Comparison of ENCODE assay signal across 23 cellular contexts in genomic region chr1:99069146-99069545, GRCh38.
"Had no signal": no experiment of that assay in that cellular context is flagged by ENCODE, and none has a peak within 500 bp of the region (broad histone marks: within the 10 kb centered on the region; RNA-seq: fewer than 3 reads in every experiment).

No MANE protein-coding gene starts in this region.

- H3K36me3 ChIP-seq: brain microvascular endothelial cell, cardiac muscle cell had no signal

- H3K27me3 ChIP-seq: brain microvascular endothelial cell, cardiac muscle cell had no signal

- ATAC-seq: activated T-cell treated with anti-CD3 and anti-CD28 coated beads, Interleukin-2, amount 50 U/mL, for 4 hours; T-cell had no signal

- H3K27me3 Mint-ChIP-seq: activated naive CD8-positive, alpha-beta T cell treated with anti-CD3 and anti-CD28 coated beads for 36 hours had no signal

- H3K36me3 Mint-ChIP-seq: activated CD4-positive, alpha-beta memory T cell treated with anti-CD3 and anti-CD28 coated beads for 36 hours; activated naive CD8-positive, alpha-beta T cell treated with anti-CD3 and anti-CD28 coated beads for 36 hours; T-cell had no signal

- H3K4me3 Mint-ChIP-seq: activated CD4-positive, alpha-beta memory T cell treated with anti-CD3 and anti-CD28 coated beads for 36 hours; activated CD4-positive, alpha-beta T cell treated with anti-CD3 and anti-CD28 coated beads, Interleukin-2, amount 10 ng/mL, durations not matched to agents 7 days and 5 days; activated naive CD8-positive, alpha-beta T cell treated with anti-CD3 and anti-CD28 coated beads for 36 hours; activated T-cell treated with anti-CD3 and anti-CD28 coated beads, Interleukin-2, amount 50 U/mL, for 4 hours; T-cell had no signal

- H3K9me3 Mint-ChIP-seq: activated CD4-positive, alpha-beta memory T cell treated with anti-CD3 and anti-CD28 coated beads for 36 hours; activated CD4-positive, alpha-beta T cell treated with anti-CD3 and anti-CD28 coated beads, Interleukin-2, amount 10 ng/mL, durations not matched to agents 7 days and 5 days; activated naive CD8-positive, alpha-beta T cell treated with anti-CD3 and anti-CD28 coated beads for 36 hours; activated T-cell treated with anti-CD3 and anti-CD28 coated beads, Interleukin-2, amount 50 U/mL, for 4 hours; T-cell had no signal

- H3K27ac ChIP-seq: brain microvascular endothelial cell, cardiac muscle cell, PC-9 had no signal

- H2AFZ ChIP-seq: PC-9 had no signal

- DNase-seq: activated CD4-positive, alpha-beta memory T cell treated with anti-CD3 and anti-CD28 coated beads for 36 hours; activated CD4-positive, alpha-beta T cell treated with anti-CD3 and anti-CD28 coated beads, Interleukin-2, amount 10 ng/mL, durations not matched to agents 7 days and 5 days; activated CD4-positive, CD25-positive, alpha-beta regulatory T cell; activated CD8-positive, alpha-beta memory T cell treated with anti-CD3 and anti-CD28 coated beads for 24 hours; activated effector memory CD4-positive, alpha-beta T cell treated with anti-CD3 and anti-CD28 coated beads, Interleukin-2, amount 50 U/mL, for 16 hours; activated naive CD4-positive, alpha-beta T cell treated with Interleukin-2 at 50 U/mL for 16 hours; activated naive CD8-positive, alpha-beta T cell treated with anti-CD3 and anti-CD28 coated beads for 36 hours; activated T-cell treated with anti-CD3 and anti-CD28 coated beads, Interleukin-2, amount 50 U/mL, for 4 hours; brain microvascular endothelial cell; Kasumi-1; NCI-H1048; NCI-H146; NCI-H187 treated with DMSO at 0.1 percent for 48 hours; NCI-H2081 treated with DMSO at 0.1 percent for 48 hours; NCI-H446; NCI-H524; PC-9; SIG-M5; T-cell; T-helper 2 cell; T1000 had no signal

- H3K4me2 ChIP-seq: PC-9 had no signal

- H3K4me1 Mint-ChIP-seq: activated CD4-positive, alpha-beta T cell treated with anti-CD3 and anti-CD28 coated beads, Interleukin-2, amount 10 ng/mL, durations not matched to agents 7 days and 5 days; activated naive CD8-positive, alpha-beta T cell treated with anti-CD3 and anti-CD28 coated beads for 36 hours; T-cell had no signal

- FAIRE-seq: TTC549 had no signal

- H3K27ac Mint-ChIP-seq: activated CD4-positive, alpha-beta memory T cell treated with anti-CD3 and anti-CD28 coated beads for 36 hours; activated CD4-positive, alpha-beta T cell treated with anti-CD3 and anti-CD28 coated beads, Interleukin-2, amount 10 ng/mL, durations not matched to agents 7 days and 5 days; activated naive CD8-positive, alpha-beta T cell treated with anti-CD3 and anti-CD28 coated beads for 36 hours; T-cell had no signal

- H3K4me3 ChIP-seq: cardiac muscle cell, PC-9 had no signal
